In the genomic region with DNA sequence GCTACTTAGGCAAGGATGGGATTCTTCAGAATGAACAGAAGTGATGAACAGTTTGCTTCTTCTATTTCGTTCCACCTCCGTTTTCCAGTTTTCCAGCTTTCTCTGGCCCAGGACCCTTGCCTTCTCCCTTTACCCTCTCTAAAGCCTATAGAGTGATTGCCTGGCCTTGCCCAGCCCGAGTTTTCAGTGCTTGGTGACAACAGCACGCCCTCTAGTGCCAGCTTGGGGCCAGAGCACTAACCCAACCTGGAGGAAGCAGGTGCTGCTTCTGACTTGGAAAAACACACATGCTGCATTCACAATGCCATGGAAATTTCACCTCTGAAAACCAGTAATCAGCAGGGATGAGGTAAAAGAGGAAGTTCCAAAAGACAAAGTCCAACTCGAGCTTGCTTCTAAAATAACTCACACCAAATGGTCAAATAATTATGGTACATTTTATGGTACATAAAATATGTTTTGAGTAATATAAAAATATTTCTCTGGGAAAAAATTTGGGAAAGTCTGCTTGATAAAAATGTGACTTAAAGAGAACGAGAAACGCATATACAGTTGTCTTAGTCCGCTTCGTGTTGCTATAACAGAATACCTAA, we compare ENCODE assay signal across 1 cellular context.
A peak's percentile ranks its signal among the peaks of the same experiment; 100 is the strongest.
TF ChIP-seq lines count a peak whose summit lies in the region.

No MANE protein-coding gene starts in this region.

TF ChIP-seq in GM12878, 131 proteins besides CTCF, POLR2A, EP300 and RAD21:
- TF ChIP-seq NFIC (IDR thresholded peaks at IDR 0.05; ENCODE audit: low read depth, low read length) (no peak), CHD1 (IDR thresholded peaks at IDR 0.05; ENCODE audit: low read depth, low read length) (no peak), CBX3 (IDR thresholded peaks at IDR 0.05; ENCODE audit: borderline replicate concordance, low read depth) (no peak), NFYA (IDR thresholded peaks at IDR 0.05; ENCODE audit: borderline replicate concordance, low read depth, low read length) (no peak), YY1 (IDR thresholded peaks at IDR 0.05; ENCODE audit: low read depth, low read length) (peak; percentile 42; the same call in 1 of the 2 replicates), SMAD1 (IDR thresholded peaks at IDR 0.05; ENCODE audit: low read depth, partially characterized antibody) (no peak), PAX8 (IDR thresholded peaks at IDR 0.05) (no peak), BRCA1 (IDR thresholded peaks at IDR 0.05; ENCODE audit: low read depth, low read length) (no peak), SMARCA5 (IDR thresholded peaks at IDR 0.05) (0 out of 2 replicates have a peak, but pooled peaks have one; percentile 31), ZBTB11 (CRISPR knock-in tag; IDR thresholded peaks at IDR 0.05) (no peak), BHLHE40 (IDR thresholded peaks at IDR 0.05; ENCODE audit: borderline replicate concordance in 1 of 2, low read depth in 2 of 2, low read length in 1 of 2) (peak; percentile 10 to 30; a peak in 1 of 4 replicates), MEF2B (IDR thresholded peaks at IDR 0.05; ENCODE audit: partially characterized antibody, poor library complexity, severe bottlenecking) (no peak), SMC3 (IDR thresholded peaks at IDR 0.05; ENCODE audit: borderline replicate concordance, low read length) (peak; percentile 94), KLF5 (IDR thresholded peaks at IDR 0.05; ENCODE audit: partially characterized antibody) (no peak)
- TF ChIP-seq, protein P1, sequence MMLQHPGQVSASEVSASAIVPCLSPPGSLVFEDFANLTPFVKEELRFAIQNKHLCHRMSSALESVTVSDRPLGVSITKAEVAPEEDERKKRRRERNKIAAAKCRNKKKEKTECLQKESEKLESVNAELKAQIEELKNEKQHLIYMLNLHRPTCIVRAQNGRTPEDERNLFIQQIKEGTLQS (IDR thresholded peaks at IDR 0.05; ENCODE audit: borderline replicate concordance, extremely low read depth, low read depth, low read length) = no peak
